Comparison of ENCODE assay signal across 11 cellular contexts in the genomic region with DNA sequence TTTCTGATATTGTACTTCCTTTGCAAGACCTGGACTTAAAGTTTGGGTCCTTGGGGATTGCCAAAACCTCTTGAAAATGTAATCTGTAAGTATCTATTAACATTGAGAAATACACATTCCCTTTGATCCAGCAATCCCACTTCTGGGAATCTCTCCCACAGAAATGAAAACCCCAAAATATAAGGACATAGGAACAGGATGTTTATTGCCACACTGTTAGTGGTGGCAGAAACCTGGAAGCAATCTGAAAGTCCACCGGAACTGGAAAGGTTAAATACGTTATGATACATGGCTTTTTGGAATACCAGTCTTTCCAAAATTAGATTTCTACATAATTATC.
A peak's percentile ranks its signal among the peaks of the same experiment; 100 is the strongest.
DNase-seq lines count a peak whose midpoint lies in the region; ATAC-seq and TF ChIP-seq lines count a peak whose summit lies in the region.
"Had no signal": no experiment of that assay in that cellular context is flagged by ENCODE, and none has a peak within 500 bp of the region (broad histone marks: within the 10 kb centered on the region; RNA-seq: fewer than 3 reads in every experiment).

No MANE protein-coding gene starts in this region.

- no peak overlapping the region for H3K9ac ChIP-seq in adipocyte (ENCODE audit: low read length)
- H3K9ac ChIP-seq: BLaER1 treated with 17β-estradiol and CSF1 and Interleukin-3, amounts not matched to agents 10 nM and 100 nM had no signal

- H3K27me3 ChIP-seq in adipocyte (replicated peaks; ENCODE audit: control insufficient read depth, insufficient read depth, low read length): no peaks in the 10 kb centered on the region
- H3K27me3 ChIP-seq: BLaER1 treated with 17β-estradiol and CSF1 and Interleukin-3, amounts not matched to agents 10 nM and 100 nM had no signal

- peaks cover 24% of the 10 kb centered on the region for H3K4me1 ChIP-seq in adipocyte (ENCODE audit: control insufficient read depth, insufficient read depth, low read length)
- H3K4me1 ChIP-seq: A549; BLaER1 treated with 17β-estradiol and CSF1 and Interleukin-3, amounts not matched to agents 10 nM and 100 nM; HAP-1 had no signal

- peak; percentile 50 for DNase-seq in EH (ENCODE audit: low read depth)
- peak; percentile 4 for DNase-seq in adipocyte (ENCODE audit: low read depth)
- peak; percentile 17 for DNase-seq in fibroblast of the aortic adventitia (ENCODE audit: low read depth)
- DNase-seq in NCI-H1048 (lab: John Stamatoyannopoulos, UW): no peak
- DNase-seq in DMS153 treated with DMSO at 0.1 percent for 48 hours (lab: John Stamatoyannopoulos, UW; ENCODE audit: unreplicated experiment): no peak
- DNase-seq: CD4-positive, CD25-positive, alpha-beta regulatory T cell had no signal

- H3K4me3 ChIP-seq in adipocyte (ENCODE audit: low read length): no peak overlapping the region
- no peak overlapping the region for H3K4me3 ChIP-seq in fibroblast of the aortic adventitia (ENCODE audit: low read depth, low read length)
- H3K4me3 ChIP-seq: A549; BLaER1 treated with 17β-estradiol and CSF1 and Interleukin-3, amounts not matched to agents 10 nM and 100 nM; HAP-1 had no signal

- no peaks in the 10 kb centered on the region for H3K36me3 ChIP-seq in adipocyte (ENCODE audit: control insufficient read depth, insufficient read depth, low read length, severe bottlenecking)
- H3K36me3 ChIP-seq: BLaER1 treated with 17β-estradiol and CSF1 and Interleukin-3, amounts not matched to agents 10 nM and 100 nM; HAP-1 had no signal

- ATAC-seq in HG03342 (IDR thresholded peaks at IDR 0.05; ENCODE audit: unreplicated experiment): no peak
- ATAC-seq: A549, HepG2 had no signal

- no peak for TF ChIP-seq CTCF in fibroblast of the aortic adventitia (IDR thresholded peaks at IDR 0.05; ENCODE audit: insufficient read depth, low read length)

- H3K9me3 ChIP-seq in adipocyte (ENCODE audit: control insufficient read depth, low read length): no peaks in the 10 kb centered on the region
- H3K9me3 ChIP-seq: A549, HAP-1 had no signal

Comparison
In these comparisons a context has a peak if more than half of its experiments do, and no peak if none do; other contexts are left out.
1. DNase-seq: peak in EH (single experiment), adipocyte (single experiment) and fibroblast of the aortic adventitia (single experiment); none in NCI-H1048 (single experiment) and DMS153 treated with DMSO at 0.1 percent for 48 hours (single experiment).